Comparison of ENCODE assay signal across 14 cellular contexts in the genomic region with DNA sequence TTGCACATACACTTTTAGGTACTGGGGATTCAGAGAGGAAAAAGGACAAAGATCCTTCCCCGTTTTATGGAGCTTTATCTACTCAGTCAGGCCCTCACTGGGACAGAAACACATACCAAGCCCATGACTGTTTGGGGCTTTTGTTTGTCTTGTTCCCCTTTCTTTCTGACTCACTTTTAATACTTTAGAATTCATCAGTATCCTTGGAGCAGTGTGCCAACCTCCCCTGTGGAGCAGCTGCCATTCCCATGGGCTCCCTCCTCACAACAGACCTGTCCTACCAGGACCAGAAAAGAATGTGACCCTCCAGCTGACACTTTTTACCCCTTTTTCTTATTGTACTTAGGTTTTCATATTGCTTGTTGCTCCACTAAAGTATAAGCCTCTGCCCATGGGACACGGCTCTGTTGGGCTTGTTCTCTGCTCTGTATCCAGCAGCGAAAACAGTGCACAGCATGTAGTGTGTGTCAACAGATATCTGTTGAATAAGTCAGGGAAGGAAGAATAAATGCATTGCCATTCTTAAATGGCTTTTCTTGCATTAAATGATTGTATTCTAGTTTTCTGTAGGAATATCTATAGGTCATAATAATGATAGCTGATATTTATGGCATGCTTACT.
DNase-seq lines count a peak whose midpoint lies in the region; ATAC-seq, FAIRE-seq and TF ChIP-seq lines count a peak whose summit lies in the region.
"Had no signal": no experiment of that assay in that cellular context is flagged by ENCODE, and none has a peak within 500 bp of the region (broad histone marks: within the 10 kb centered on the region; RNA-seq: fewer than 3 reads in every experiment).

No MANE protein-coding gene starts in this region.

- H3K79me2 ChIP-seq in H9 (ENCODE audit: insufficient read depth, low read length), result no peaks in the 10 kb centered on the region

- H3K23me2 ChIP-seq in H9 (ENCODE audit: insufficient read length, low read depth, low read length, poor library complexity, severe bottlenecking), result no peaks in the 10 kb centered on the region

- H3K27ac Mint-ChIP-seq in H9, result peak overlapping the region in 1 of 3 experiments; percentile 29; a peak in 1 of 7 replicates
- H3K27ac Mint-ChIP-seq: activated T-cell treated with anti-CD3 and anti-CD28 coated beads, Interleukin-2, amount 50 U/mL, for 72 hours; IgD-negative memory B cell; stimulated activated effector memory CD8-positive, alpha-beta T cell treated with anti-CD3 and anti-CD28 coated beads, Interleukin-12 subunit alpha, Interleukin-12 subunit beta, amount 100 ng/mL, for 72 hours had no signal

- no peak overlapping the region for H3K14ac ChIP-seq in H9 (ENCODE audit: insufficient read depth, low read length)

- H2BK12ac ChIP-seq in H9 (ENCODE audit: insufficient read length, low read depth, low read length), result no peak overlapping the region

- no peaks in the 10 kb centered on the region for H3K27me3 ChIP-seq in H9 (ENCODE audit: insufficient read depth, low read length)

- H3K27ac ChIP-seq in H9 (ENCODE audit: insufficient read length, low read depth, low read length), result no peak overlapping the region

- H3K79me1 ChIP-seq in H9 (ENCODE audit: insufficient read depth, low read depth, low read length, poor library complexity, severe bottlenecking), result no peaks in the 10 kb centered on the region

- no peaks in the 10 kb centered on the region for H3K9me3 Mint-ChIP-seq in H9

- H3K36me3 Mint-ChIP-seq in H9 (ENCODE audit: insufficient read depth in 1 of 3, low read depth in 3 of 3), result no peaks in the 10 kb centered on the region; a peak in 1 of 7 replicates
- H3K36me3 Mint-ChIP-seq: IgD-negative memory B cell; stimulated activated effector memory CD8-positive, alpha-beta T cell treated with anti-CD3 and anti-CD28 coated beads, Interleukin-12 subunit alpha, Interleukin-12 subunit beta, amount 100 ng/mL, for 72 hours had no signal

- no peak overlapping the region for H3K4me2 ChIP-seq in H9 (ENCODE audit: insufficient read depth, insufficient read length, low read length)

- no peak overlapping the region for H3K18ac ChIP-seq in H9 (ENCODE audit: insufficient read length, low read depth, low read length)

- FAIRE-seq in RCC 7860 (lab: Jason Lieb, UNC), result peak; percentile 91
- FAIRE-seq: G401.6, TTC549 had no signal

- no peak for ATAC-seq in HG03432 (IDR thresholded peaks at IDR 0.05; ENCODE audit: unreplicated experiment)
- ATAC-seq: activated T-cell treated with anti-CD3 and anti-CD28 coated beads, Interleukin-2, amount 50 U/mL, for 72 hours; stimulated activated effector memory CD8-positive, alpha-beta T cell treated with anti-CD3 and anti-CD28 coated beads, Interleukin-12 subunit alpha, Interleukin-12 subunit beta, amount 100 ng/mL, for 72 hours had no signal

- no peaks in the 10 kb centered on the region for H3K9me3 ChIP-seq in H9 (ENCODE audit: control insufficient read depth, low read depth, low read length)

- no peaks in the 10 kb centered on the region for H4K20me1 ChIP-seq in H9 (ENCODE audit: control insufficient read depth, insufficient read depth, insufficient read length)

- no peak overlapping the region for H2BK5ac ChIP-seq in H9 (ENCODE audit: insufficient read length, low read length)

- no peak overlapping the region for H4K8ac ChIP-seq in H9 (replicated peaks; ENCODE audit: insufficient read length, low read depth, low read length)

- H2BK120ac ChIP-seq in H9 (ENCODE audit: low read depth, low read length, poor library complexity, severe bottlenecking), result no peak overlapping the region

- H2BK15ac ChIP-seq in H9 (ENCODE audit: low read depth, low read length), result no peak overlapping the region

- no peak overlapping the region for H3K9ac ChIP-seq in H9 (ENCODE audit: extremely low read depth, insufficient read length, low read length)

- no peak overlapping the region for H2BK20ac ChIP-seq in H9 (ENCODE audit: low read depth, low read length, poor library complexity, severe bottlenecking)

- DNase-seq in GM04504 (ENCODE audit: low read depth) (peak; percentile 67), RCC 7860 (ENCODE audit: low spot score) (peak; percentile 90), epithelial cell of esophagus (ENCODE audit: low read depth) (peak; percentile 87), pulmonary artery endothelial cell (ENCODE audit: low read depth, low spot score) (peak; percentile 46), iPS-NIHi11 (ENCODE audit: low spot score) (no peak), H9 (no peak), ecto neural progenitor cell (ENCODE audit: low spot score) (no peak)
- DNase-seq: activated T-cell treated with anti-CD3 and anti-CD28 coated beads, Interleukin-2, amount 50 U/mL, for 72 hours; NCI-H774 had no signal

- H3K56ac ChIP-seq in H9 (ENCODE audit: insufficient read length, low read depth, low read length), result no peak overlapping the region

- H4K5ac ChIP-seq in H9 (ENCODE audit: insufficient read length, low read depth, low read length), result no peak overlapping the region

- H3T11ph ChIP-seq in H9 (ENCODE audit: low read length), result no peak overlapping the region

- H4K91ac ChIP-seq in H9 (ENCODE audit: insufficient read length, low read depth, low read length), result no peak overlapping the region

- H3K4me1 Mint-ChIP-seq in H9, result peaks cover 43 to 59% of the 10 kb centered on the region in 2 experiments
- H3K4me1 Mint-ChIP-seq: IgD-negative memory B cell; stimulated activated effector memory CD8-positive, alpha-beta T cell treated with anti-CD3 and anti-CD28 coated beads, Interleukin-12 subunit alpha, Interleukin-12 subunit beta, amount 100 ng/mL, for 72 hours had no signal

- no peak overlapping the region for H3K4ac ChIP-seq in H9 (ENCODE audit: low read depth, low read length)

- no peaks in the 10 kb centered on the region for H3K27me3 Mint-ChIP-seq in H9 (ENCODE audit: low read depth)
- H3K27me3 Mint-ChIP-seq: IgD-negative memory B cell had no signal

- H3K4me1 ChIP-seq in H9 (ENCODE audit: insufficient read depth, low read length), result peaks cover 8% of the 10 kb centered on the region

- H3K4me3 ChIP-seq in epithelial cell of esophagus (ENCODE audit: low read length), result no peak overlapping the region

- H2AFZ ChIP-seq in H9 (ENCODE audit: low read length), result no peak overlapping the region

- no CpG with 5 or more reads among the region's 3 CpGs for WGBS in H9 (ENCODE audit: extremely low coverage, insufficient read length, low lambda C conversion rate)

- TF ChIP-seq CTCF in epithelial cell of esophagus (IDR thresholded peaks at IDR 0.05; ENCODE audit: insufficient read depth, low read depth, low read length, missing control alignments) (no peak), H9 (conservative IDR thresholded peaks at IDR 0.05) (no peak)

- no peak overlapping the region for H2AK5ac ChIP-seq in H9 (ENCODE audit: insufficient read length, low read length)

- no peak overlapping the region for H3K23ac ChIP-seq in H9 (ENCODE audit: insufficient read length, low read depth, low read length)

- H3K4me3 Mint-ChIP-seq in H9, result no peak overlapping the region; a peak in 1 of 5 replicates
- H3K4me3 Mint-ChIP-seq: activated T-cell treated with anti-CD3 and anti-CD28 coated beads, Interleukin-2, amount 50 U/mL, for 72 hours; IgD-negative memory B cell; stimulated activated effector memory CD8-positive, alpha-beta T cell treated with anti-CD3 and anti-CD28 coated beads, Interleukin-12 subunit alpha, Interleukin-12 subunit beta, amount 100 ng/mL, for 72 hours had no signal

Comparison
In these comparisons a context has a peak if more than half of its experiments do, and no peak if none do; other contexts are left out.
1. DNase-seq: peak in GM04504 (single experiment), RCC 7860 (single experiment), epithelial cell of esophagus (single experiment) and pulmonary artery endothelial cell (single experiment); none in iPS-NIHi11 (single experiment), H9 (single experiment) and ecto neural progenitor cell (single experiment).